Comparison of ENCODE assay signal across 9 cellular contexts in genomic region chr22:23305922-23306374, GRCh38.
DNase-seq lines count a peak whose midpoint lies in the region; ATAC-seq lines count a peak whose summit lies in the region.
"Had no signal": no experiment of that assay in that cellular context is flagged by ENCODE, and none has a peak within 500 bp of the region (broad histone marks: within the 10 kb centered on the region; RNA-seq: fewer than 3 reads in every experiment).

No MANE protein-coding gene starts in this region.

- peak overlapping the region; percentile 9 for H3K27ac ChIP-seq in epithelial cell of prostate
- H3K27ac ChIP-seq: C4-2B had no signal

- DNase-seq in Right ventricle myocardium inferior (ENCODE audit: missing footprints) (peak; percentile 85), cardiac septum (ENCODE audit: low spot score) (no peak), epithelial cell of prostate (ENCODE audit: low read depth, low spot score) (no peak), mucosa of gallbladder (ENCODE audit: low spot score) (peak; percentile 78), NCI-H128 (lab: John Stamatoyannopoulos, UW; ENCODE audit: unreplicated experiment) (no peak), NCI-H524 treated with DMSO at 0.1 percent for 48 hours (lab: John Stamatoyannopoulos, UW) (no peak), D341Med (ENCODE audit: low spot score) (no peak)
- no peak for DNase-seq in stimulated activated CD8-positive, alpha-beta memory T cell treated with anti-CD3 and anti-CD28 coated beads, Interleukin-4, amount 100 ng/mL, for 48 hours

- intact Hi-C loops in Right ventricle myocardium inferior (cut with DNase I) = loop anchor here (10.0 kb wide), 1 partner anchor 219 kb away; no protein-coding TSS in a partner anchor
- intact Hi-C loops in cardiac septum (cut with DNase I) = no loop called here

- peak; percentile 90 for ATAC-seq in Right ventricle myocardium inferior

Comparison
In these comparisons a context has a peak if more than half of its experiments do, and no peak if none do; other contexts are left out.
1. DNase-seq: peak in Right ventricle myocardium inferior (single experiment) and mucosa of gallbladder (single experiment); none in cardiac septum (single experiment), epithelial cell of prostate (single experiment), stimulated activated CD8-positive, alpha-beta memory T cell treated with anti-CD3 and anti-CD28 coated beads, Interleukin-4, amount 100 ng/mL, for 48 hours (single experiment), NCI-H128 (single experiment), NCI-H524 treated with DMSO at 0.1 percent for 48 hours (single experiment) and D341Med (single experiment).